In genomic region chr12:119341988-119342387, GRCh38 we compare ENCODE assay signal across 3 cellular contexts.
TF ChIP-seq lines count a peak whose summit lies in the region.

No MANE protein-coding gene starts in this region.

TF ChIP-seq in HCT116, 20 proteins besides CTCF, POLR2A, EP300 and RAD21:
- TF ChIP-seq FOSL1 (IDR thresholded peaks at IDR 0.05; ENCODE audit: low read depth) (no peak), ELF1 (IDR thresholded peaks at IDR 0.05; ENCODE audit: borderline replicate concordance, low read depth) (no peak), JUND (IDR thresholded peaks at IDR 0.05) (no peak), YY1 (IDR thresholded peaks at IDR 0.05; ENCODE audit: extremely low read depth, insufficient replicate concordance, low read depth, low read length) (peak; percentile 88), SP1 (IDR thresholded peaks at IDR 0.05; ENCODE audit: low read depth) (no peak), REST (IDR thresholded peaks at IDR 0.05; ENCODE audit: low read depth) (no peak)

TF ChIP-seq in K562, 482 proteins besides CTCF, POLR2A, EP300 and RAD21:
- TF ChIP-seq YY1 (IDR thresholded peaks at IDR 0.05; ENCODE audit: borderline replicate concordance in 1 of 3, control insufficient read depth in 1 of 3, extremely low read depth in 1 of 3, insufficient read depth in 3 of 3, insufficient read length in 1 of 3, insufficient replicate concordance in 2 of 3, low read depth in 1 of 3, low read length in 2 of 3): peak in 2 of 3 experiments; percentile 14 to 76
- TF ChIP-seq SAFB (IDR thresholded peaks at IDR 0.05; ENCODE audit: borderline replicate concordance, low read depth, low read length): no peak

TF ChIP-seq in H1, 55 proteins besides CTCF, POLR2A, EP300 and RAD21:
- TF ChIP-seq YY1 (IDR thresholded peaks at IDR 0.05; ENCODE audit: low read depth, low read length): peak; percentile 93
- no peak for TF ChIP-seq BACH1 (IDR thresholded peaks at IDR 0.05; ENCODE audit: low read length)
- TF ChIP-seq TBP (IDR thresholded peaks at IDR 0.05; ENCODE audit: low read depth, low read length): no peak
